In the genomic region with DNA sequence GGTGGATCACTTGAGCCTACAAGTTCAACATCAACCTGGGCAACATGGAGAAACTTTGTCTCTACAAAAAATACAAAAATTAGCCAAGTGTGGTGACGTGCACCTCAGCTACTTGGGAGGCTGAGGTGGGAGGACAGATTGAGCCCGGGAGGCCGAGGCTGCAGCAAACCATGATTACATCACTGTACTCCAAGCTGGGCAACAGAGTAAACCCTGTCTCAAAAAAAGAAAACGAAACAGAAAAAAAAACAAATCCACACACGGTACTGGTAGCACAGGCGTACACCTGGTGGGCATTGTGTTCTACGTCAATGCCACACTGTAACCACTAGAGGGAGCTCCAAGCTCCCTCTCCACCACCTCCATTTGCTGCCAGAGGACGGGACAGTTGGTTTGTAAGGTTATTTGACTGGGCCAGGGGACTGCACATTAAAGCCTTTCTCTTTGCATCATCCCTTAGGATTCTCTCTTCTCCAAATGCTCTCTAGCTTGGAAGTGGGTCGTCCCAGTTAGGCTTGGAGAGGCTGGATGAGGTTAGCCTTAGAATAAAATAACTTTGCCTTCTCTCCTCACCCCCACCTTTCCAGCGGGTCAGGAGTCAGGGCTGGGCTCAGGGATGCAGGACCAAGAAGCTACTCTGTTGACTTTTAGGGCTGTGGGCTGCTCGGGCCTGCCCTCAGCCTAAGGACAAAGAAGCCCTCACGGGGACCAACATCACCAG, we compare ENCODE assay signal across 8 cellular contexts.
A peak's percentile ranks its signal among the peaks of the same experiment; 100 is the strongest.
DNase-seq lines count a peak whose midpoint lies in the region; ATAC-seq, FAIRE-seq and TF ChIP-seq lines count a peak whose summit lies in the region.

No MANE protein-coding gene starts in this region.

- H3K9me2 ChIP-seq in DOHH2 (replicated peaks; ENCODE audit: control insufficient read depth, low read length), result no peaks in the 10 kb centered on the region

- H3K36me3 ChIP-seq in DOHH2 (ENCODE audit: control insufficient read depth, low read length) (no peaks in the 10 kb centered on the region), pancreas (no peaks in the 10 kb centered on the region)

- H3K27ac ChIP-seq in DOHH2 (ENCODE audit: low read depth, low read length) (no peak overlapping the region), pancreas (no peak overlapping the region)

- H3K4me2 ChIP-seq in DOHH2 (ENCODE audit: low read length), result no peak overlapping the region

- no peaks in the 10 kb centered on the region for H3K9me3 ChIP-seq in DOHH2 (ENCODE audit: control insufficient read depth, insufficient read depth, low read length)
- H3K9me3 ChIP-seq in pancreas, result no peaks in the 10 kb centered on the region

- H3K79me2 ChIP-seq in DOHH2 (ENCODE audit: control insufficient read depth, low read length), result no peaks in the 10 kb centered on the region

- intact Hi-C loops in pancreas (cut with DNase I), result loop anchor here in 2 of 3 donors (2.0 to 5.0 kb wide), 2 partner anchors 170 to 172 kb away; no protein-coding TSS in a partner anchor

- no peaks in the 10 kb centered on the region for H3F3A ChIP-seq in DOHH2 (ENCODE audit: control insufficient read depth, insufficient read depth)

- no peaks in the 10 kb centered on the region for H3K4me1 ChIP-seq in DOHH2 (ENCODE audit: control insufficient read depth, low read length)
- peaks cover 0 to 8% (median 0%) of the 10 kb centered on the region in 3 donors for H3K4me1 ChIP-seq in pancreas

- H4K20me1 ChIP-seq in DOHH2 (ENCODE audit: control insufficient read depth, insufficient read depth, low read depth, low read length), result no peaks in the 10 kb centered on the region

- WGBS in pancreas, 2 donors, result 26 to 34% methylated on average over 12 of the region's 12 CpGs

- DNase-seq in OCI-M1 (lab: John Stamatoyannopoulos, UW), result peak; percentile 79
- peak; percentile 8 for DNase-seq in activated T-helper 1 cell treated with Interleukin-2 at 50 U/mL for 16 hours (ENCODE audit: low read depth)
- peak; percentile 57 for DNase-seq in fibroblast of villous mesenchyme (ENCODE audit: low read depth)
- peak in 4 of 6 donors; percentile 35 to 69 (median 48) for DNase-seq in pancreas
- DNase-seq in NCI-H128 (lab: John Stamatoyannopoulos, UW; ENCODE audit: unreplicated experiment), result no peak

- ATAC-seq in GM19395 (IDR thresholded peaks at IDR 0.05; ENCODE audit: unreplicated experiment), result peak; percentile 83
- peak; percentile 82 for ATAC-seq in HG03378 (IDR thresholded peaks at IDR 0.05; ENCODE audit: unreplicated experiment)
- peak; percentile 86 to 99 (median 94) for ATAC-seq in pancreas

- H3K27me3 ChIP-seq in DOHH2 (ENCODE audit: control insufficient read depth, low read length), result peaks cover 23% of the 10 kb centered on the region
- H3K27me3 ChIP-seq in pancreas, result no peaks in the 10 kb centered on the region

- FAIRE-seq in pancreas (lab: Jason Lieb, UNC), result no peak

- H3K4me3 ChIP-seq in DOHH2 (ENCODE audit: low read length), result no peak overlapping the region
- H3K4me3 ChIP-seq in fibroblast of villous mesenchyme (ENCODE audit: low read depth, low read length), result no peak overlapping the region
- no peak overlapping the region for H3K4me3 ChIP-seq in pancreas

- TF ChIP-seq CTCF in DOHH2 (IDR thresholded peaks at IDR 0.05; ENCODE audit: low read depth, low read length, poor library complexity, severe bottlenecking) (peak; percentile 96), fibroblast of villous mesenchyme (IDR thresholded peaks at IDR 0.05; ENCODE audit: insufficient read depth, low read depth, low read length) (peak; percentile 97), pancreas (IDR thresholded peaks at IDR 0.05) (peak; percentile 91 to 99 (median 94))
